ENCODE assay signal across 12 cellular contexts in the genomic region with DNA sequence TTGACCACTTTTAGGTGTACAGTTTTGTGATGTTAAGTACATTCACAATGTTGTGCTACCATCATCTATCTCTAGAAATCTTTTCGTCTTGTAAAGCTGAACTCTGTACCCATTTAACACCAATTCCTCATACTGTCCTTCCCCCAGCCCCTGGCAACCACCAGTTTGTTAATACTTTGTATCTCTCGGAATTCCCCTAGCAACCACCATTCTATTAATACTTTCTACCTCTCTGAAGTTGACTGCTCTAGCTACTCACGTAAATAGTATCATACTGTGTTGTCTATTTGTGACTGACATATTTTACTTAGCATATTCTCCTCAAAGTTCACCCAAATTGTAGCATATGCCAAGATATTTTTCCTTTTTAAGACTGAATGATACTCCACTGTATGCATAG.
DNase-seq lines count a peak whose midpoint lies in the region; ATAC-seq, FAIRE-seq and TF ChIP-seq lines count a peak whose summit lies in the region.
"Had no signal": no experiment of that assay in that cellular context is flagged by ENCODE, and none has a peak within 500 bp of the region (broad histone marks: within the 10 kb centered on the region; RNA-seq: fewer than 3 reads in every experiment).

No MANE protein-coding gene starts in this region.

- no peak for TF ChIP-seq EP300 in stomach (IDR thresholded peaks at IDR 0.05)

- no peaks in the 10 kb centered on the region for H3K79me2 ChIP-seq in OCI-LY3 (ENCODE audit: low read length)

- H3K36me3 ChIP-seq in OCI-LY3 (replicated peaks; ENCODE audit: low read depth, low read length) (no peaks in the 10 kb centered on the region), stomach (peaks cover 0 to 3% (median 0%) of the 10 kb centered on the region in 4 donors)
- H3K36me3 ChIP-seq: BE2C had no signal

- peak; percentile 90 for FAIRE-seq in GM12892 (lab: Jason Lieb, UNC)
- FAIRE-seq: K562 had no signal

- no peaks in the 10 kb centered on the region for H3K9me3 ChIP-seq in OCI-LY3 (ENCODE audit: insufficient read depth, low read length)
- H3K9me3 ChIP-seq in stomach: no peaks in the 10 kb centered on the region
- H3K9me3 ChIP-seq: BE2C had no signal

- WGBS in stomach, 5 donors: 71 to 81% (median 76%) methylated on average over 3 of the region's 3 CpGs

- ATAC-seq in GM19452 (IDR thresholded peaks at IDR 0.05; ENCODE audit: unreplicated experiment): peak; percentile 61
- ATAC-seq in HG02943 (IDR thresholded peaks at IDR 0.05; ENCODE audit: low read depth, unreplicated experiment): peak; percentile 64
- ATAC-seq: activated T-cell treated with anti-CD3 and anti-CD28 coated beads, Interleukin-2, amount 50 U/mL, for 4 hours; K562 had no signal

- H3K27ac ChIP-seq in OCI-LY3 (ENCODE audit: low read length): peak overlapping the region; percentile 84
- no peak overlapping the region for H3K27ac ChIP-seq in stomach

- intact Hi-C loops in stomach (cut with DNase I; ENCODE audit: low total_unique reads): loop anchor here (5.0 kb wide), 1 partner anchor 259 kb away; no protein-coding TSS in a partner anchor

- H3K4me1 ChIP-seq in OCI-LY3 (ENCODE audit: low read length) (peaks cover 73% of the 10 kb centered on the region), stomach (peaks cover 0 to 9% (median 4%) of the 10 kb centered on the region in 4 donors)
- H3K4me1 ChIP-seq: BE2C had no signal

- in situ Hi-C loops in ACHN (cut with HindIII; ENCODE audit: low pct_ligation_motif_present, low pct_unique_long_range_greater_than_20kb, low sequenced_read_pairs): no loop called here

- TF ChIP-seq POLR2A in GM12892 (IDR thresholded peaks at IDR 0.05; ENCODE audit: low read depth, low read length) (no peak), stomach (IDR thresholded peaks at IDR 0.05) (no peak)

- TF ChIP-seq CTCF in OCI-LY3 (IDR thresholded peaks at IDR 0.05; ENCODE audit: low read depth, low read length) (no peak), stomach (IDR thresholded peaks at IDR 0.05) (no peak)

- no peak for DNase-seq in GM12892 (ENCODE audit: insufficient read length)
- DNase-seq in ACHN: no peak
- no peak for DNase-seq in stomach
- no peak for DNase-seq in NOMO-1 (lab: John Stamatoyannopoulos, UW; ENCODE audit: unreplicated experiment in 2 of 2)
- DNase-seq in inferior parietal cortex (ENCODE audit: extremely low spot score): no peak
- DNase-seq: activated T-cell treated with anti-CD3 and anti-CD28 coated beads, Interleukin-2, amount 50 U/mL, for 4 hours; BE2C; NCI-H526 had no signal

- H2AFZ ChIP-seq in OCI-LY3 (ENCODE audit: low read depth, low read length): 0 out of 2 replicates have a peak overlapping the region, but pooled peaks have one; percentile 31

- H3K27me3 ChIP-seq in OCI-LY3 (ENCODE audit: low read depth, low read length) (no peaks in the 10 kb centered on the region), stomach (no peaks in the 10 kb centered on the region)
- H3K27me3 ChIP-seq: BE2C had no signal

- no peaks in the 10 kb centered on the region for H4K20me1 ChIP-seq in OCI-LY3 (ENCODE audit: insufficient read depth, low read length)

- H3K9ac ChIP-seq in OCI-LY3 (ENCODE audit: low read length): peak overlapping the region; percentile 41

- H3K4me2 ChIP-seq in OCI-LY3 (ENCODE audit: low read length): peak overlapping the region; percentile 58

- peak overlapping the region; percentile 45 for H3K4me3 ChIP-seq in OCI-LY3 (ENCODE audit: low read length)
- no peak overlapping the region for H3K4me3 ChIP-seq in stomach
- H3K4me3 ChIP-seq: K562 had no signal
